Comparison of ENCODE assay signal across 27 cellular contexts in genomic region chr14:52061380-52061779, GRCh38. TPM values are rescaled to one million over a fixed set of nuclear protein-coding genes. Genes with fewer than 3 reads are reported as not detected.
A peak's percentile ranks its signal among the peaks of the same experiment; 100 is the strongest.
DNase-seq lines count a peak whose midpoint lies in the region; ATAC-seq and TF ChIP-seq lines count a peak whose summit lies in the region.
"Had no signal": no experiment of that assay in that cellular context is flagged by ENCODE, and none has a peak within 500 bp of the region (broad histone marks: within the 10 kb centered on the region; RNA-seq: fewer than 3 reads in every experiment).

No MANE protein-coding gene starts in this region.

- TF ChIP-seq POLR2A in Peyer's patch (IDR thresholded peaks at IDR 0.05): no peak

- H3K4me3 ChIP-seq in rectal smooth muscle tissue (ENCODE audit: low read length) (no peak overlapping the region), Peyer's patch (no peak overlapping the region)
- H3K4me3 ChIP-seq: K562, spleen, upper lobe of left lung had no signal

- H3K27ac ChIP-seq in rectal smooth muscle tissue (ENCODE audit: low read depth, low read length) (peak overlapping the region; percentile 7), Peyer's patch (no peak overlapping the region)
- H3K27ac ChIP-seq: C4-2B, parathyroid adenoma, spleen, upper lobe of left lung had no signal

- H3K4me1 ChIP-seq in rectal smooth muscle tissue (ENCODE audit: control insufficient read depth, insufficient read depth, low read length): peaks cover 49% of the 10 kb centered on the region
- peaks cover 0 to 9% (median 0%) of the 10 kb centered on the region in 4 donors for H3K4me1 ChIP-seq in Peyer's patch

- ATAC-seq in Right ventricle myocardium inferior (peak; percentile 91), HG03039 (IDR thresholded peaks at IDR 0.05; ENCODE audit: unreplicated experiment) (no peak), GM18907 (IDR thresholded peaks at IDR 0.05; ENCODE audit: unreplicated experiment) (no peak)
- ATAC-seq: activated CD4-positive, CD25-positive, alpha-beta regulatory T cell treated with anti-CD3 and anti-CD28 coated beads, Interleukin-2, amount 50 U/mL, for 24 hours; activated naive CD8-positive, alpha-beta T cell treated with anti-CD3 and anti-CD28 coated beads, Interleukin-2, amount 50 U/mL, for 24 hours; activated T-cell treated with anti-CD3 and anti-CD28 coated beads, Interleukin-2, amount 50 U/mL, for 72 hours; K562; T-helper 17 cell had no signal

- H3K27me3 ChIP-seq in rectal smooth muscle tissue (ENCODE audit: control insufficient read depth, insufficient read depth, low read length) (no peaks in the 10 kb centered on the region), Peyer's patch (no peaks in the 10 kb centered on the region)
- H3K27me3 ChIP-seq: upper lobe of left lung had no signal

- no peaks in the 10 kb centered on the region for H3K9me3 ChIP-seq in Peyer's patch
- H3K9me3 ChIP-seq: SK-N-SH, spleen, upper lobe of left lung had no signal

- no peak for TF ChIP-seq CTCF in Peyer's patch (IDR thresholded peaks at IDR 0.05)

- H3K36me3 ChIP-seq in rectal smooth muscle tissue (ENCODE audit: control insufficient read depth, insufficient read depth, low read length): no peaks in the 10 kb centered on the region
- H3K36me3 ChIP-seq in Peyer's patch: no peaks in the 10 kb centered on the region
- H3K36me3 ChIP-seq: spleen, upper lobe of left lung had no signal

- DNase-seq in Right ventricle myocardium inferior (ENCODE audit: missing footprints) (peak; percentile 67), cardiac septum (ENCODE audit: low spot score) (no peak), islet precursor cell (peak; percentile 48), iPS-NIHi11 (ENCODE audit: low spot score) (no peak), Peyer's patch (no peak)
- DNase-seq: 8988T; activated CD4-positive, alpha-beta memory T cell treated with anti-CD3 and anti-CD28 coated beads for 36 hours; activated naive CD8-positive, alpha-beta T cell treated with anti-CD3 and anti-CD28 coated beads, Interleukin-2, amount 50 U/mL, for 24 hours; activated T-cell treated with anti-CD3 and anti-CD28 coated beads, Interleukin-2, amount 50 U/mL, for 72 hours; COR-L47; dermis blood vessel endothelial cell; H9; NCI-H1105 treated with DMSO at 0.1 percent for 48 hours; NCI-H2029 treated with DMSO at 0.1 percent for 48 hours; NCI-H524 treated with DMSO at 0.1 percent for 48 hours; SK-N-SH; spleen; stimulated activated CD4-positive, alpha-beta T cell treated with anti-CD3 and anti-CD28 coated beads, Interleukin-2, amount 100 ng/mL, for 24 hours; T-helper 17 cell; upper lobe of left lung had no signal

- no peak overlapping the region for H3K9ac ChIP-seq in rectal smooth muscle tissue (ENCODE audit: low read length)
- H3K9ac ChIP-seq: parathyroid adenoma, SK-N-SH had no signal

- intact Hi-C loops in Right ventricle myocardium inferior (cut with DNase I) (no loop called here), cardiac septum (cut with DNase I) (loop anchor here (5.0 kb wide), 1 partner anchor 409 kb away; the partner anchor contains the start of gene FRMD6)

RNA-seq across cellular contexts. Expression of gene NID2, which starts 7.5 kb away (rescaled TPM):
- total RNA-seq in Right ventricle myocardium inferior (41.8 TPM), cardiac septum (37.3 TPM), Peyer's patch (10 to 100 TPM in 3 of 4 donors, 1 to 10 TPM in 1; 8.6 to 16.5 (median 11.5) TPM)
- total RNA-seq: activated CD4-positive, alpha-beta memory T cell treated with anti-CD3 and anti-CD28 coated beads for 36 hours had no signal

Comparison
In these comparisons a context has a peak if more than half of its experiments do, and no peak if none do; other contexts are left out.
1. DNase-seq: peak in Right ventricle myocardium inferior (single experiment) and islet precursor cell (single experiment); none in cardiac septum (single experiment), iPS-NIHi11 (single experiment) and Peyer's patch (0 of 3).